In the genomic region with DNA sequence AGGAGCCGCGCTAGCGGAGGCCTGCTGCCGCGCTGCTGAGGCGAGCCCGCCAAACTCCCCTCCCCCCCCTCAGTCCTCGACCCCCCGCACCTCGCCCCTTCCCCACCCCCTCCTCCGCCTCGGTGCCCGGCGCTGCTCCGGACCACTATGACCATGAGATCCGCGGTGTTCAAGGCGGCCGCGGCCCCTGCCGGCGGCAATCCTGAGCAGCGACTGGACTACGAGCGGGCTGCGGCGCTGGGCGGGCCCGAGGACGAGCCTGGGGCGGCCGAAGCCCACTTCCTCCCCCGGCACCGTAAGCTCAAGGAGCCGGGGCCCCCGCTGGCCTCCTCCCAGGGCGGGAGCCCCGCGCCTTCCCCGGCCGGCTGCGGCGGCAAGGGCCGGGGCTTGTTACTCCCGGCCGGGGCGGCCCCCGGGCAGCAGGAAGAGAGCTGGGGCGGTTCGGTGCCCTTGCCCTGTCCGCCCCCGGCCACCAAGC, we compare ENCODE assay signal across 8 cellular contexts. TPM values are rescaled to one million over a fixed set of nuclear protein-coding genes. Genes with fewer than 3 reads are reported as not detected.
DNase-seq lines count a peak whose midpoint lies in the region; ATAC-seq, FAIRE-seq and TF ChIP-seq lines count a peak whose summit lies in the region.

No MANE protein-coding gene starts in this region.

- CTCF ChIA-PET in CD4-positive, alpha-beta T cell (lab: Charles Lee) = interaction anchor here (1.4 to 3.6 kb wide), 3 partner anchors 10 to 69 kb away, joined by 6 to 31 read pairs (median 9); partner anchors contain the start of gene CASC3

- no peak overlapping the region for H3K27ac Mint-ChIP-seq in CD4-positive, alpha-beta T cell

- H3K9me3 ChIP-seq in CD4-positive, alpha-beta T cell (ENCODE audit: control insufficient read depth, low read length) = no peaks in the 10 kb centered on the region
- H3K9me3 ChIP-seq in ascending aorta (no peaks in the 10 kb centered on the region), iPS-18c (ENCODE audit: control insufficient read depth, insufficient read depth, low read length) (no peaks in the 10 kb centered on the region), small intestine (ENCODE audit: control insufficient read depth, low read depth) (no peaks in the 10 kb centered on the region)

- H3K4me1 ChIP-seq in ascending aorta (peaks cover 0 to 12% of the 10 kb centered on the region in 2 donors), small intestine (ENCODE audit: control insufficient read depth in 2 of 2, insufficient read depth in 1 of 2, low read depth in 1 of 2, low read length in 1 of 2) (peaks cover 0 to 7% of the 10 kb centered on the region in 2 donors)

- intact Hi-C loops in CD4-positive, alpha-beta T cell (cut with DNase I, micrococcal nuclease) = loop anchor here in 1 of 2 experiments (2.0 kb wide), 1 partner anchor 18 kb away; the partner anchor contains the start of gene CASC3
- intact Hi-C loops in ascending aorta (cut with DNase I) = no loop called here

- H3K27me3 ChIP-seq in CD4-positive, alpha-beta T cell (ENCODE audit: control insufficient read depth, insufficient read depth, low read length) = no peaks in the 10 kb centered on the region
- H3K27me3 ChIP-seq in ascending aorta (no peaks in the 10 kb centered on the region), small intestine (ENCODE audit: control insufficient read depth in 2 of 2, insufficient read depth in 2 of 2, low read length in 2 of 2) (no peaks in the 10 kb centered on the region)

- peak overlapping the region; percentile 57 for H3K4me3 Mint-ChIP-seq in CD4-positive, alpha-beta T cell

- H3K36me3 ChIP-seq in ascending aorta (peaks cover 16% of the 10 kb centered on the region in 2 donors), small intestine (ENCODE audit: control insufficient read depth in 2 of 2, insufficient read depth in 2 of 2, low read length in 2 of 2) (peaks cover 0 to 5% of the 10 kb centered on the region in 2 donors)

- H3K4me1 Mint-ChIP-seq in CD4-positive, alpha-beta T cell (ENCODE audit: low read depth) = peaks cover 41% of the 10 kb centered on the region

- 0 to 1% (median 0%) methylated on average over 24 to 52 of the region's 52 CpGs for WGBS in small intestine, 3 donors

- FAIRE-seq in small intestine (lab: Jason Lieb, UNC) = no peak

- POLR2A ChIA-PET in CD4-positive, alpha-beta T cell (lab: Charles Lee) = interaction anchor here (0.7 to 6.3 kb wide), 12 partner anchors 10 to 68 kb away, joined by 3 to 129 read pairs (median 10); partner anchors contain the start of genes CASC3, MED24, NR1D1 and THRA

- H3K27me3 Mint-ChIP-seq in CD4-positive, alpha-beta T cell = no peaks in the 10 kb centered on the region

- no peaks in the 10 kb centered on the region for H3K9me3 Mint-ChIP-seq in CD4-positive, alpha-beta T cell

- peak in 1 of 10 experiments; percentile 16 for DNase-seq in CD4-positive, alpha-beta T cell
- peak; percentile 37 for DNase-seq in LoVo (ENCODE audit: low spot score)
- DNase-seq in ascending aorta (ENCODE audit: low spot score in 2 of 2) = no peak
- DNase-seq in small intestine = peak; percentile 33
- no peak for DNase-seq in HPDE6-E6E7 (ENCODE audit: extremely low spot score)

- ATAC-seq in CD4-positive, alpha-beta T cell (ENCODE audit: poor library complexity) = peak; percentile 3
- ATAC-seq in GM19328 (IDR thresholded peaks at IDR 0.05; ENCODE audit: unreplicated experiment) (peak; percentile 30), HG02973 (IDR thresholded peaks at IDR 0.05; ENCODE audit: unreplicated experiment) (no peak)

- TF ChIP-seq CTCF in CD4-positive, alpha-beta T cell (IDR thresholded peaks at IDR 0.05) = no peak
- peak in 2 of 3 experiments; percentile 11 to 21 for TF ChIP-seq CTCF in ascending aorta (IDR thresholded peaks at IDR 0.05)

- H3K4me3 ChIP-seq in ascending aorta = peak overlapping the region; percentile 83 to 88
- peak overlapping the region; percentile 94 for H3K4me3 ChIP-seq in iPS-18c (ENCODE audit: insufficient read depth, low read depth, low read length)
- H3K4me3 ChIP-seq in small intestine (ENCODE audit: low read depth in 1 of 2, low read length in 2 of 2) = peak overlapping the region; percentile 83 to 93

- peaks cover 34% of the 10 kb centered on the region for H3K36me3 Mint-ChIP-seq in CD4-positive, alpha-beta T cell (ENCODE audit: low read depth)

- H3K27ac ChIP-seq in CD4-positive, alpha-beta T cell (ENCODE audit: low read depth, low read length) = peak overlapping the region; percentile 83
- H3K27ac ChIP-seq in ascending aorta (peak overlapping the region; percentile 95 to 99), small intestine (ENCODE audit: low read depth in 1 of 2, low read length in 1 of 2) (peak overlapping the region; percentile 89 to 93)

RNA-seq across cellular contexts. Expression of gene MSL1, which starts 0.7 kb away (rescaled TPM):
- total RNA-seq in CD4-positive, alpha-beta T cell = 10 to 100 TPM; 77.0 to 79.2 TPM
- total RNA-seq in ascending aorta = 82.5 TPM
- 10 to 100 TPM; 53.1 to 81.6 (median 57.0) TPM for polyA plus RNA-seq in small intestine

RNA-seq across cellular contexts. Expression of gene CASC3, which starts 17.8 kb away (rescaled TPM):
- total RNA-seq in CD4-positive, alpha-beta T cell = 100 to 1,000 TPM; 195 to 207 TPM
- 48.9 TPM for total RNA-seq in ascending aorta
- 10 to 100 TPM; 24.2 to 36.9 (median 28.6) TPM for polyA plus RNA-seq in small intestine

RNA-seq across cellular contexts. Expression of gene NR1D1, which starts 22.1 kb away (rescaled TPM):
- 10 to 100 TPM; 29.6 to 34.1 TPM for total RNA-seq in CD4-positive, alpha-beta T cell
- total RNA-seq in ascending aorta = 0.43 TPM
- 10 to 100 TPM in 2 of 3 donors, 1 to 10 TPM in 1; 8.5 to 25.1 (median 15.7) TPM for polyA plus RNA-seq in small intestine

RNA-seq across cellular contexts. Expression of gene RAPGEFL1, which starts 54.8 kb away (rescaled TPM):
- total RNA-seq in CD4-positive, alpha-beta T cell = 1 to 10 TPM; 7.7 to 9.4 TPM
- total RNA-seq in ascending aorta = 8.7 TPM
- 100 to 1,000 TPM in 1 of 3 donors, 10 to 100 TPM in 2; 37.2 to 121 (median 78.6) TPM for polyA plus RNA-seq in small intestine

RNA-seq across cellular contexts. Expression of gene THRA, which starts 59.7 kb away (rescaled TPM):
- total RNA-seq in CD4-positive, alpha-beta T cell = 10 to 100 TPM; 35.2 to 36.4 TPM
- total RNA-seq in ascending aorta = 35.4 TPM
- 10 to 100 TPM; 22.4 to 50.7 (median 36.0) TPM for polyA plus RNA-seq in small intestine

Comparison
In these comparisons a context has a peak if more than half of its experiments do, and no peak if none do; other contexts are left out.
1. DNase-seq: peak in LoVo (single experiment) and small intestine (single experiment); none in ascending aorta (0 of 2) and HPDE6-E6E7 (single experiment).
2. RNA of gene NR1D1, which starts 22.1 kb away (total RNA-seq): 29.6 to 34.1 TPM in CD4-positive, alpha-beta T cell; 0.43 TPM in ascending aorta (single experiment); every median in the first group is over 10 times any median in the second.
3. Peak in every context shown above with its lines, with median percentiles within 50 percentile points of each other: H3K27ac ChIP-seq and H3K4me3 ChIP-seq.